9 cellular contexts compared by ENCODE assay signal in the genomic region with DNA sequence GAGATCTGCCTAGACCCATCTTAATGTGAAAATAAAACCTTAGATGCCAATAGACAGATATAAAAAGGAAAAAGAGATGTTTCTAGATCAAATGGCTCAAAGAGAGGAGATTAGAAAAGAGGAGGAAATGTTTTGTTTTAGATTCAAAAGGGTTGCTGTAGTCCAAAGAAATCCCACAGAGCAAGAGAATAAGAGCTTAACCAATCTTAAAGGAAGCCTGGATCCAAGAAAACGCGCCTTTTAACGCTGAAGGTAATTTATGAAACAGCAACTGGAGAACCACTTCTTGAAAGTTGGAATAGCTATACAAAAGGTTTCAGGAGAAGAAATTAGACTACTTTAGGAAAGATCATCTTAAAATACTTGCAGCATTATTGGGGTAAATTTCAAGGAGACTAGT.
"Had no signal": no experiment of that assay in that cellular context is flagged by ENCODE, and none has a peak within 500 bp of the region (broad histone marks: within the 10 kb centered on the region; RNA-seq: fewer than 3 reads in every experiment).

No MANE protein-coding gene starts in this region.

- ATAC-seq: GM23338, HCT116 had no signal

- DNase-seq: GM23248, GOT3, H7, H9, HCEC 1CT, HFFc6 had no signal

- H3K9me3 Mint-ChIP-seq: GM23338 had no signal

- H3K36me3 ChIP-seq: HAP-1 had no signal

- H3K4me1 ChIP-seq: HAP-1 had no signal

- H3K4me1 Mint-ChIP-seq: GM23338 had no signal

- H3K27ac ChIP-seq: GM23248 had no signal

- H3K4me3 ChIP-seq: GM23248, GM23338, HAP-1 had no signal

- H3K27ac Mint-ChIP-seq: GM23338, HFFc6 had no signal

- H3K9ac ChIP-seq: GM23248 had no signal

- H3K4me3 Mint-ChIP-seq: GM23338, H9, HFFc6 had no signal

- H3K4me2 ChIP-seq: GM23338 had no signal

- H2AFZ ChIP-seq: GM23248, GM23338 had no signal

- H3K9me3 ChIP-seq: HAP-1 had no signal
